In genomic region chr1:52141513-52142219, GRCh38 we compare ENCODE assay signal across 1 cellular context.
TF ChIP-seq lines count a peak whose summit lies in the region.

Gene ZFYVE9 (plus strand): TSS chr1:52142089. CDS start chr1:52233207, 91,118 bp downstream.

TF ChIP-seq in GM12878, 131 proteins besides CTCF, POLR2A, EP300 and RAD21 (continued from another document and continues in another):
- TF ChIP-seq REST (IDR thresholded peaks at IDR 0.05; ENCODE audit: low read depth, low read length): no peak
- no peak; the same call in 1 of the 2 replicates for TF ChIP-seq PAX5 (IDR thresholded peaks at IDR 0.05; ENCODE audit: borderline replicate concordance, low read depth, low read length)
- TF ChIP-seq SREBF1 (IDR thresholded peaks at IDR 0.05; ENCODE audit: low read length): no peak
- TF ChIP-seq EGR1 (IDR thresholded peaks at IDR 0.05; ENCODE audit: borderline replicate concordance in 1 of 2, low read depth in 2 of 2, low read length in 2 of 2): peak in 1 of 2 experiments; percentile 1; a peak in 1 of 3 replicates
- no peak for TF ChIP-seq KDM1A (IDR thresholded peaks at IDR 0.05; ENCODE audit: borderline replicate concordance)
- TF ChIP-seq CBX5 (IDR thresholded peaks at IDR 0.05; ENCODE audit: low read depth): no peak
- no peak for TF ChIP-seq ZZZ3 (IDR thresholded peaks at IDR 0.05; ENCODE audit: control insufficient read depth, insufficient read length, low read depth)
- TF ChIP-seq RFX5 (IDR thresholded peaks at IDR 0.05; ENCODE audit: low read depth, low read length): no peak
- no peak for TF ChIP-seq PML (IDR thresholded peaks at IDR 0.05; ENCODE audit: low read length)
- TF ChIP-seq TCF7 (IDR thresholded peaks at IDR 0.05; ENCODE audit: borderline replicate concordance): no peak
- TF ChIP-seq ZBTB11 (CRISPR knock-in tag; IDR thresholded peaks at IDR 0.05): no peak
- TF ChIP-seq GABPA (IDR thresholded peaks at IDR 0.05; ENCODE audit: low read depth): no peak
- TF ChIP-seq GATAD2B (conservative IDR thresholded peaks at IDR 0.05; ENCODE audit: low read depth): peak; percentile 88; the same call in 1 of the 2 replicates
- no peak for TF ChIP-seq IRF3 (IDR thresholded peaks at IDR 0.05)
- TF ChIP-seq ZBTB33 (IDR thresholded peaks at IDR 0.05): no peak
- no peak for TF ChIP-seq HSF1 (IDR thresholded peaks at IDR 0.05; ENCODE audit: low read depth, low read length)
- TF ChIP-seq E2F8 (IDR thresholded peaks at IDR 0.05; ENCODE audit: low read depth, partially characterized antibody): no peak
- TF ChIP-seq NR2F1 (conservative IDR thresholded peaks at IDR 0.05): no peak
- 0 out of 2 replicates have a peak, but pooled peaks have one; percentile 16 for TF ChIP-seq TCF3 (IDR thresholded peaks at IDR 0.05; ENCODE audit: borderline replicate concordance, insufficient read depth, low read depth, low read length)
- TF ChIP-seq ETV6 (conservative IDR thresholded peaks at IDR 0.05 in 1 of 2, IDR thresholded peaks at IDR 0.05 in 1 of 2; ENCODE audit: borderline replicate concordance in 1 of 2, low read depth in 1 of 2): no peak
- no peak for TF ChIP-seq CBFB (IDR thresholded peaks at IDR 0.05; ENCODE audit: low read depth)
- no peak for TF ChIP-seq E2F4 (IDR thresholded peaks at IDR 0.05; ENCODE audit: low read depth, low read length)
- no peak for TF ChIP-seq BCL11A (IDR thresholded peaks at IDR 0.05; ENCODE audit: low read depth, low read length)
- no peak for TF ChIP-seq ZNF207 (IDR thresholded peaks at IDR 0.05; ENCODE audit: borderline replicate concordance)
- TF ChIP-seq SMAD5 (IDR thresholded peaks at IDR 0.05; ENCODE audit: low read depth): no peak
- TF ChIP-seq SIX5 (IDR thresholded peaks at IDR 0.05; ENCODE audit: low read depth, low read length, severe bottlenecking): no peak
- no peak for TF ChIP-seq ASH2L (IDR thresholded peaks at IDR 0.05; ENCODE audit: borderline replicate concordance, low read depth)
- TF ChIP-seq SMARCA5 (IDR thresholded peaks at IDR 0.05): peak; percentile 94
- TF ChIP-seq NBN (IDR thresholded peaks at IDR 0.05): no peak
- no peak for TF ChIP-seq BCLAF1 (IDR thresholded peaks at IDR 0.05)
- no peak for TF ChIP-seq JUND (IDR thresholded peaks at IDR 0.05; ENCODE audit: low read depth, low read length)
- no peak for TF ChIP-seq ZBED1 (IDR thresholded peaks at IDR 0.05; ENCODE audit: borderline replicate concordance)
- TF ChIP-seq POLR2AphosphoS2 (IDR thresholded peaks at IDR 0.05; ENCODE audit: low read depth, low read length): no peak
- TF ChIP-seq KAT2A (conservative IDR thresholded peaks at IDR 0.05; ENCODE audit: control insufficient read depth, low read depth, low read length): no peak
- peak; percentile 26; the same call in 1 of the 2 replicates for TF ChIP-seq BACH1 (IDR thresholded peaks at IDR 0.05; ENCODE audit: borderline replicate concordance)
- TF ChIP-seq ESRRA (IDR thresholded peaks at IDR 0.05; ENCODE audit: low read length): no peak
- no peak for TF ChIP-seq PKNOX1 (IDR thresholded peaks at IDR 0.05)
- TF ChIP-seq RBBP5 (conservative IDR thresholded peaks at IDR 0.05): no peak
- TF ChIP-seq RUNX3 (IDR thresholded peaks at IDR 0.05; ENCODE audit: low read length): peak; percentile 44
- TF ChIP-seq IKZF1 (conservative IDR thresholded peaks at IDR 0.05): peak; percentile 90; the same call in 1 of the 2 replicates
